Comparison of ENCODE assay signal across 21 cellular contexts in the genomic region with DNA sequence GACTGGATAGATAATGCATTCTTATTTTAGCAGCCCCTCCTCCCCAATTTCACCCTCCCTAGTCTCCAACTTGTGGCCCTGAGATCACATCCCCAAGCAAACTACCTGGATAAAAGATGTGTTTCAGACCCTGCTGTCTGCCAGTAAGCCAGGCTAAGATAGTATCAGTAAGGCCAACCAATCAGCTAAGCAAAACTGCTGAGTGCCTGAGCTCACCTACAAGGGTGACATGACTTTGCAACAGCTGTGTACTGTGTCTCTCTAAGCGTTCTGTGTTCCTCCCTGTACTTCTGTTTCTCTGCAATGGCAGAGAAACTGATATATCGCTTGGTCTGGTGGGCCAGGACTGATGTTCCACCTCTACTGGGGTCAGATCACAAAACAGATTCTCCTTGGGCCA.
DNase-seq lines count a peak whose midpoint lies in the region; ATAC-seq and TF ChIP-seq lines count a peak whose summit lies in the region.
"Had no signal": no experiment of that assay in that cellular context is flagged by ENCODE, and none has a peak within 500 bp of the region (broad histone marks: within the 10 kb centered on the region; RNA-seq: fewer than 3 reads in every experiment).

No MANE protein-coding gene starts in this region.

- intact Hi-C loops in IMR-90 (cut with micrococcal nuclease) = no loop called here
- intact Hi-C loops in spleen (cut with DNase I; ENCODE audit: low total_unique reads) = no loop called here

- no peak overlapping the region for H3K27ac ChIP-seq in IMR-90 (ENCODE audit: insufficient read depth, low read length)
- peak overlapping the region; percentile 69 for H3K27ac ChIP-seq in WERI-Rb-1
- peak overlapping the region in 6 of 8 donors; percentile 3 to 81 (median 59) for H3K27ac ChIP-seq in spleen
- no peak overlapping the region for H3K27ac ChIP-seq in neural progenitor cell
- H3K27ac ChIP-seq: PC-9, SJCRH30 had no signal

- peak overlapping the region; percentile 27; the same call in 1 of the 2 replicates for H2BK120ac ChIP-seq in IMR-90 (ENCODE audit: low read depth, low read length)

- no peaks in the 10 kb centered on the region for H3K36me3 Mint-ChIP-seq in neural progenitor cell
- H3K36me3 Mint-ChIP-seq: CD14-positive monocyte had no signal

- no peak overlapping the region for H3K14ac ChIP-seq in IMR-90 (replicated peaks; ENCODE audit: low read depth, low read length)

- H3K27me3 ChIP-seq in IMR-90 (ENCODE audit: control insufficient read depth, insufficient read depth, low read length) (no peaks in the 10 kb centered on the region), WERI-Rb-1 (ENCODE audit: insufficient read depth, low read depth, severe bottlenecking) (no peaks in the 10 kb centered on the region), spleen (replicated peaks in 1 of 7) (no peaks in the 10 kb centered on the region), MG63 (no peaks in the 10 kb centered on the region), neural progenitor cell (no peaks in the 10 kb centered on the region)
- H3K27me3 ChIP-seq: BE2C, SJCRH30 had no signal

- no peaks in the 10 kb centered on the region for H3K79me1 ChIP-seq in IMR-90 (ENCODE audit: low read depth in 1 of 2, low read length in 2 of 2)

- BruUV-seq in IMR-90 (replicated peaks; lab: Mats Ljungman, UMichigan) = no TSS peak

- H3K9me3 Mint-ChIP-seq in neural progenitor cell = peaks cover 8% of the 10 kb centered on the region
- H3K9me3 Mint-ChIP-seq: HFFc6 had no signal

- H3K27ac Mint-ChIP-seq in neural progenitor cell = no peak overlapping the region
- H3K27ac Mint-ChIP-seq: HFFc6 had no signal

- POLR2A ChIA-PET in IMR-90 (lab: Charles Lee; ENCODE audit: unreplicated experiment) = no interaction called here
- POLR2A ChIA-PET in HEK293T (lab: Yijun Ruan, JAX) = interaction anchor here (3.1 kb wide), 1 partner anchor 224 kb away, joined by 9 read pairs; a partner anchor contains a TSS

- no peak for DNase-seq in IMR-90
- no peak for DNase-seq in WERI-Rb-1
- DNase-seq in islet precursor cell = peak; percentile 63
- no peak for DNase-seq in spleen
- no peak for DNase-seq in MG63
- DNase-seq in anterior cingulate cortex (lab: John Stamatoyannopoulos, UW) = no peak
- no peak for DNase-seq in HEK293T (ENCODE audit: extremely low spot score)
- DNase-seq in neural progenitor cell (ENCODE audit: low spot score) = no peak
- DNase-seq: BE2C, Calu3, GF-D8, KG1, NCI-H1048, NCI-H1417 treated with DMSO at 0.1 percent for 48 hours, NCI-H2227 treated with DMSO at 0.1 percent for 48 hours, NCI-H526 treated with DMSO at 0.1 percent for 48 hours had no signal

- H4K8ac ChIP-seq in IMR-90 (ENCODE audit: low read depth in 2 of 2, low read length in 2 of 2) = no peak overlapping the region

- H3K4me1 Mint-ChIP-seq in neural progenitor cell = no peaks in the 10 kb centered on the region
- H3K4me1 Mint-ChIP-seq: CD14-positive monocyte had no signal

- H3F3A ChIP-seq in neural progenitor cell (ENCODE audit: low read depth) = no peaks in the 10 kb centered on the region

- H2AFZ ChIP-seq in IMR-90 (replicated peaks; ENCODE audit: low read length, poor library complexity) (no peak overlapping the region), neural progenitor cell (replicated peaks) (no peak overlapping the region)
- H2AFZ ChIP-seq: PC-9 had no signal

- no peaks in the 10 kb centered on the region; the same call in 1 of the 2 replicates for H3K9me1 ChIP-seq in IMR-90 (ENCODE audit: insufficient read depth, low read length)

- H3K4me3 ChIP-seq in IMR-90 (ENCODE audit: insufficient read depth, low read depth, low read length) = no peak overlapping the region
- no peak overlapping the region for H3K4me3 ChIP-seq in WERI-Rb-1 (ENCODE audit: low read depth, low read length)
- H3K4me3 ChIP-seq in spleen = no peak overlapping the region
- H3K4me3 ChIP-seq in MG63 = no peak overlapping the region
- no peak overlapping the region for H3K4me3 ChIP-seq in neural progenitor cell
- H3K4me3 ChIP-seq: PC-9, SJCRH30 had no signal

- peak overlapping the region; percentile 21 for H2BK20ac ChIP-seq in IMR-90 (ENCODE audit: low read depth, low read length)

- peaks cover 4% of the 10 kb centered on the region for H3K27me3 Mint-ChIP-seq in neural progenitor cell (ENCODE audit: insufficient read depth, low read depth)

- no peak overlapping the region for H4K91ac ChIP-seq in IMR-90 (ENCODE audit: insufficient read depth, low read depth, low read length)

- TF ChIP-seq CTCF in IMR-90 (conservative IDR thresholded peaks at IDR 0.05; ENCODE audit: low read depth, low read length) (no peak), WERI-Rb-1 (IDR thresholded peaks at IDR 0.05; ENCODE audit: low read depth, low read length) (no peak), spleen (IDR thresholded peaks at IDR 0.05 in 8 of 11, conservative IDR thresholded peaks at IDR 0.05 in 3 of 11) (no peak), neural progenitor cell (IDR thresholded peaks at IDR 0.05) (no peak)

- no peak overlapping the region for H3K56ac ChIP-seq in IMR-90 (ENCODE audit: extremely low read depth, insufficient read depth, low read length)

- WGBS in IMR-90 (ENCODE audit: extremely low coverage in 2 of 2, insufficient read length in 1 of 2), 2 experiments = no CpG with 5 or more reads among the region's 2 CpGs
- WGBS in spleen, 5 donors = 71 to 93% (median 87%) methylated on average over 2 of the region's 2 CpGs

- H3K4me1 ChIP-seq in IMR-90 (ENCODE audit: control insufficient read depth, insufficient read depth, low read length) = peaks cover 13% of the 10 kb centered on the region
- H3K4me1 ChIP-seq in spleen = no peaks in the 10 kb centered on the region
- no peaks in the 10 kb centered on the region for H3K4me1 ChIP-seq in neural progenitor cell
- H3K4me1 ChIP-seq: BE2C, SJCRH30 had no signal

- no peak overlapping the region for H2AK9ac ChIP-seq in IMR-90 (replicated peaks; ENCODE audit: low read depth, low read length, poor library complexity)

- no peak overlapping the region for H3K4ac ChIP-seq in IMR-90 (ENCODE audit: low read depth, low read length)

- TF ChIP-seq POLR2A in IMR-90 (IDR thresholded peaks at IDR 0.05; ENCODE audit: low read depth, low read length) = no peak
- no peak for TF ChIP-seq POLR2A in spleen (IDR thresholded peaks at IDR 0.05)

- H3K36me3 ChIP-seq in IMR-90 (ENCODE audit: control insufficient read depth, insufficient read depth, low read length) (no peaks in the 10 kb centered on the region), WERI-Rb-1 (no peaks in the 10 kb centered on the region), spleen (no peaks in the 10 kb centered on the region), MG63 (no peaks in the 10 kb centered on the region), neural progenitor cell (no peaks in the 10 kb centered on the region)
- H3K36me3 ChIP-seq: BE2C, SJCRH30 had no signal

- H4K20me1 ChIP-seq in IMR-90 (ENCODE audit: insufficient read depth, low read length) (no peaks in the 10 kb centered on the region), neural progenitor cell (ENCODE audit: low read depth) (no peaks in the 10 kb centered on the region)

- H3K4me2 ChIP-seq in IMR-90 (ENCODE audit: low read depth, low read length) (no peak overlapping the region), neural progenitor cell (no peak overlapping the region)
- H3K4me2 ChIP-seq: PC-9 had no signal

- CTCF ChIA-PET in IMR-90 (lab: Yijun Ruan, JAX) = interaction anchor here (1.0 kb wide), 1 partner anchor 91 kb away, joined by 3 read pairs; no protein-coding TSS in a partner anchor
- CTCF ChIA-PET in HEK293T (lab: Yijun Ruan, JAX) = no interaction called here

- dilution Hi-C loops in IMR-90 (cut with HindIII; ENCODE audit: low sequenced_read_pairs, unreplicated experiment) = no loop called here

- in situ Hi-C loops in IMR-90 (cut with MboI; ENCODE audit: low sequenced_read_pairs) = no loop called here

- no peak overlapping the region for H2BK15ac ChIP-seq in IMR-90 (ENCODE audit: low read depth, low read length)

- ATAC-seq in IMR-90 (ENCODE audit: low read depth) = no peak
- ATAC-seq: Right ventricle myocardium inferior had no signal

- H4K5ac ChIP-seq in IMR-90 (ENCODE audit: low read depth, low read length) = no peak overlapping the region

- H3K4me3 Mint-ChIP-seq in neural progenitor cell = no peak overlapping the region
- H3K4me3 Mint-ChIP-seq: CD14-positive monocyte, HFFc6 had no signal

- H3K9me3 ChIP-seq in IMR-90 (ENCODE audit: control insufficient read depth, insufficient read depth, low read length) = no peaks in the 10 kb centered on the region
- peaks cover 8% of the 10 kb centered on the region for H3K9me3 ChIP-seq in WERI-Rb-1 (ENCODE audit: severe bottlenecking)
- H3K9me3 ChIP-seq in spleen = peaks cover 0 to 6% (median 0%) of the 10 kb centered on the region in 8 donors
- H3K9me3 ChIP-seq in MG63 = no peaks in the 10 kb centered on the region
- no peaks in the 10 kb centered on the region for H3K9me3 ChIP-seq in neural progenitor cell (ENCODE audit: low read depth)
- H3K9me3 ChIP-seq: BE2C, SJCRH30 had no signal

- no peak overlapping the region; the same call in 1 of the 2 replicates for H3K18ac ChIP-seq in IMR-90 (ENCODE audit: low read depth, low read length)

- H2BK5ac ChIP-seq in IMR-90 (ENCODE audit: low read depth, low read length, poor library complexity, severe bottlenecking) = no peak overlapping the region

- no peak for TF ChIP-seq RAD21 in IMR-90 (IDR thresholded peaks at IDR 0.05; ENCODE audit: low read length)

- H3K23ac ChIP-seq in IMR-90 (ENCODE audit: low read depth, low read length) = no peak overlapping the region

- H3K9ac ChIP-seq in IMR-90 (ENCODE audit: low read depth, low read length) = no peak overlapping the region
- H3K9ac ChIP-seq in neural progenitor cell = no peak overlapping the region

- no peaks in the 10 kb centered on the region for H3K79me2 ChIP-seq in neural progenitor cell (ENCODE audit: low read depth)

- H2AK5ac ChIP-seq in IMR-90 (ENCODE audit: low read depth, low read length) = 0 out of 2 replicates have a peak overlapping the region, but pooled peaks have one; percentile 37

TF ChIP-seq in IMR-90, 13 proteins besides CTCF, POLR2A, EP300 and RAD21 (continues in another document):
- TF ChIP-seq SMC3 (IDR thresholded peaks at IDR 0.05; ENCODE audit: low read depth, low read length) = no peak
- TF ChIP-seq MXI1 (IDR thresholded peaks at IDR 0.05; ENCODE audit: borderline replicate concordance, low read depth, low read length) = no peak

TF ChIP-seq in HEK293T, 16 proteins besides CTCF, POLR2A, EP300 and RAD21 (continues in another document):
- TF ChIP-seq SP1 (IDR thresholded peaks at IDR 0.05) (no peak), ZNF384 (IDR thresholded peaks at IDR 0.05) (no peak), FOXM1 (IDR thresholded peaks at IDR 0.05; ENCODE audit: borderline replicate concordance) (no peak), LEF1 (IDR thresholded peaks at IDR 0.05; ENCODE audit: borderline replicate concordance) (no peak), HDGF (IDR thresholded peaks at IDR 0.05; ENCODE audit: borderline replicate concordance) (no peak), ELF4 (IDR thresholded peaks at IDR 0.05) (no peak), ARNT (IDR thresholded peaks at IDR 0.05) (no peak), FOXK2 (IDR thresholded peaks at IDR 0.05) (no peak)

Comparison
In these comparisons a context has a peak if more than half of its experiments do, and no peak if none do; other contexts are left out.
1. H3K27ac ChIP-seq: peak in WERI-Rb-1 (single experiment) and spleen (6 of 8); none in IMR-90 (single experiment) and neural progenitor cell (single experiment).